8 cellular contexts compared by ENCODE assay signal in genomic region chr3:69052567-69052898, GRCh38. TPM values are rescaled to one million over a fixed set of nuclear protein-coding genes. Genes with fewer than 3 reads are reported as not detected.
DNase-seq lines count a peak whose midpoint lies in the region; ATAC-seq and TF ChIP-seq lines count a peak whose summit lies in the region.

No MANE protein-coding gene starts in this region.

- H3K4me2 ChIP-seq in smooth muscle cell = peak overlapping the region; percentile 95

- peaks cover 44% of the 10 kb centered on the region for H3K79me2 ChIP-seq in smooth muscle cell (ENCODE audit: low read depth)

- 34% methylated on average over 3 of the region's 3 CpGs for WGBS in smooth muscle cell (ENCODE audit: low lambda C conversion rate)

- no peaks in the 10 kb centered on the region for H3K36me3 Mint-ChIP-seq in glutamatergic neuron (ENCODE audit: unreplicated experiment)

- no peaks in the 10 kb centered on the region for H3K27me3 Mint-ChIP-seq in glutamatergic neuron (ENCODE audit: unreplicated experiment)

- peak overlapping the region; percentile 96 for H3K4me3 Mint-ChIP-seq in glutamatergic neuron (ENCODE audit: unreplicated experiment)

- peaks cover 8% of the 10 kb centered on the region for H3K4me1 Mint-ChIP-seq in glutamatergic neuron (ENCODE audit: low read depth, unreplicated experiment)

- DNase-seq in cardiac muscle cell (ENCODE audit: low read depth in 1 of 2, low spot score in 1 of 2) (no peak), cardiac septum (ENCODE audit: low spot score) (no peak), glutamatergic neuron (no peak), smooth muscle cell (lab: John Stamatoyannopoulos, UW; ENCODE audit: unreplicated experiment) (no peak), SW480 (ENCODE audit: low spot score) (no peak), NCI-H1417 treated with DMSO at 0.1 percent for 48 hours (lab: John Stamatoyannopoulos, UW) (no peak)

- H3K36me3 ChIP-seq in cardiac muscle cell (peaks cover 46% of the 10 kb centered on the region), smooth muscle cell (ENCODE audit: low read depth) (peaks cover 34% of the 10 kb centered on the region)

- H3K4me3 ChIP-seq in cardiac muscle cell = peak overlapping the region; percentile 89
- peak overlapping the region; percentile 94 for H3K4me3 ChIP-seq in smooth muscle cell

- peak overlapping the region; percentile 99 for H3K9ac ChIP-seq in smooth muscle cell (ENCODE audit: low read depth)

- peaks cover 30% of the 10 kb centered on the region for H3F3A ChIP-seq in smooth muscle cell (ENCODE audit: low read depth)

- intact Hi-C loops in cardiac septum (cut with DNase I) = loop anchor here (1.0 to 5.0 kb wide), 2 partner anchors 28 to 40 kb away; partner anchors contain the start of genes EOGT and UBA3

- H2AFZ ChIP-seq in smooth muscle cell (ENCODE audit: low read depth) = peak overlapping the region; percentile 86

- peak; percentile 3 for ATAC-seq in SK-N-SH treated with all-trans-retinoic acid at 6 μM for 48 hours
- ATAC-seq in HG03342 (IDR thresholded peaks at IDR 0.05; ENCODE audit: unreplicated experiment) = no peak

- H3K27ac ChIP-seq in cardiac muscle cell (peak overlapping the region; percentile 95), smooth muscle cell (ENCODE audit: low read depth) (peak overlapping the region; percentile 98)

- H3K27me3 ChIP-seq in cardiac muscle cell (no peaks in the 10 kb centered on the region), smooth muscle cell (ENCODE audit: low read depth) (no peaks in the 10 kb centered on the region)

- no peak for TF ChIP-seq CTCF in cardiac muscle cell (IDR thresholded peaks at IDR 0.05; ENCODE audit: low read depth, low read length)
- TF ChIP-seq CTCF in glutamatergic neuron (IDR thresholded peaks at IDR 0.05; ENCODE audit: partially characterized antibody, unreplicated experiment) = no peak
- TF ChIP-seq CTCF in smooth muscle cell (IDR thresholded peaks at IDR 0.05; ENCODE audit: borderline replicate concordance, insufficient read depth, poor library complexity, severe bottlenecking) = no peak

- H3K27ac Mint-ChIP-seq in glutamatergic neuron (ENCODE audit: unreplicated experiment) = peak overlapping the region; percentile 93

- H3K9me3 Mint-ChIP-seq in glutamatergic neuron (ENCODE audit: unreplicated experiment) = peaks cover 10% of the 10 kb centered on the region

- no peaks in the 10 kb centered on the region for H3K9me3 ChIP-seq in cardiac muscle cell (ENCODE audit: low read depth)
- H3K9me3 ChIP-seq in smooth muscle cell (replicated peaks; ENCODE audit: low read depth) = no peaks in the 10 kb centered on the region

- H3K4me1 ChIP-seq in cardiac muscle cell (ENCODE audit: low read depth) = peaks cover 8% of the 10 kb centered on the region
- peaks cover 13% of the 10 kb centered on the region for H3K4me1 ChIP-seq in smooth muscle cell (ENCODE audit: low read depth)

- H4K20me1 ChIP-seq in smooth muscle cell (ENCODE audit: low read depth) = peaks cover 38% of the 10 kb centered on the region

TF ChIP-seq in SK-N-SH treated with all-trans-retinoic acid at 6 μM for 48 hours, 23 proteins besides CTCF, POLR2A, EP300 and RAD21 (continues in another document):
- TF ChIP-seq OSR1 (CRISPR knock-in tag; IDR thresholded peaks at IDR 0.05) (no peak), TCF4 (CRISPR knock-in tag; IDR thresholded peaks at IDR 0.05; ENCODE audit: borderline replicate concordance) (no peak), ZNF565 (CRISPR knock-in tag; conservative IDR thresholded peaks at IDR 0.05; ENCODE audit: low read depth) (no peak), TOX (CRISPR knock-in tag; IDR thresholded peaks at IDR 0.05; ENCODE audit: borderline replicate concordance) (no peak), ZNF70 (CRISPR knock-in tag; IDR thresholded peaks at IDR 0.05) (no peak), ZFP30 (CRISPR knock-in tag; IDR thresholded peaks at IDR 0.05) (no peak), ISL1 (CRISPR knock-in tag; IDR thresholded peaks at IDR 0.05) (no peak), SNAI2 (CRISPR knock-in tag; IDR thresholded peaks at IDR 0.05) (no peak), PPARA (CRISPR knock-in tag; IDR thresholded peaks at IDR 0.05; ENCODE audit: borderline replicate concordance) (no peak), ARNTL (CRISPR knock-in tag; IDR thresholded peaks at IDR 0.05; ENCODE audit: borderline replicate concordance, low read depth) (no peak), GLIS3 (CRISPR knock-in tag; IDR thresholded peaks at IDR 0.05) (no peak), ESRRG (CRISPR knock-in tag; IDR thresholded peaks at IDR 0.05) (no peak)
- TF ChIP-seq, protein P1, sequence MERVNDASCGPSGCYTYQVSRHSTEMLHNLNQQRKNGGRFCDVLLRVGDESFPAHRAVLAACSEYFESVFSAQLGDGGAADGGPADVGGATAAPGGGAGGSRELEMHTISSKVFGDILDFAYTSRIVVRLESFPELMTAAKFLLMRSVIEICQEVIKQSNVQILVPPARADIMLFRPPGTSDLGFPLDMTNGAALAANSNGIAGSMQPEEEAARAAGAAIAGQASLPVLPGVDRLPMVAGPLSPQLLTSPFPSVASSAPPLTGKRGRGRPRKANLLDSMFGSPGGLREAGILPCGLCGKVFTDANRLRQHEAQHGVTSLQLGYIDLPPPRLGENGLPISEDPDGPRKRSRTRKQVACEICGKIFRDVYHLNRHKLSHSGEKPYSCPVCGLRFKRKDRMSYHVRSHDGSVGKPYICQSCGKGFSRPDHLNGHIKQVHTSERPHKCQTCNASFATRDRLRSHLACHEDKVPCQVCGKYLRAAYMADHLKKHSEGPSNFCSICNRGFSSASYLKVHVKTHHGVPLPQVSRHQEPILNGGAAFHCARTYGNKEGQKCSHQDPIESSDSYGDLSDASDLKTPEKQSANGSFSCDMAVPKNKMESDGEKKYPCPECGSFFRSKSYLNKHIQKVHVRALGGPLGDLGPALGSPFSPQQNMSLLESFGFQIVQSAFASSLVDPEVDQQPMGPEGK (CRISPR knock-in tag; IDR thresholded peaks at IDR 0.05; ENCODE audit: borderline replicate concordance) = no peak
- TF ChIP-seq, protein P2, sequence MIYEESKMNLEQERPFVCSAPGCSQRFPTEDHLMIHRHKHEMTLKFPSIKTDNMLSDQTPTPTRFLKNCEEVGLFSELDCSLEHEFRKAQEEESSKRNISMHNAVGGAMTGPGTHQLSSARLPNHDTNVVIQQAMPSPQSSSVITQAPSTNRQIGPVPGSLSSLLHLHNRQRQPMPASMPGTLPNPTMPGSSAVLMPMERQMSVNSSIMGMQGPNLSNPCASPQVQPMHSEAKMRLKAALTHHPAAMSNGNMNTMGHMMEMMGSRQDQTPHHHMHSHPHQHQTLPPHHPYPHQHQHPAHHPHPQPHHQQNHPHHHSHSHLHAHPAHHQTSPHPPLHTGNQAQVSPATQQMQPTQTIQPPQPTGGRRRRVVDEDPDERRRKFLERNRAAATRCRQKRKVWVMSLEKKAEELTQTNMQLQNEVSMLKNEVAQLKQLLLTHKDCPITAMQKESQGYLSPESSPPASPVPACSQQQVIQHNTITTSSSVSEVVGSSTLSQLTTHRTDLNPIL (CRISPR knock-in tag; IDR thresholded peaks at IDR 0.05; ENCODE audit: low read depth) = no peak
- TF ChIP-seq, protein P3, sequence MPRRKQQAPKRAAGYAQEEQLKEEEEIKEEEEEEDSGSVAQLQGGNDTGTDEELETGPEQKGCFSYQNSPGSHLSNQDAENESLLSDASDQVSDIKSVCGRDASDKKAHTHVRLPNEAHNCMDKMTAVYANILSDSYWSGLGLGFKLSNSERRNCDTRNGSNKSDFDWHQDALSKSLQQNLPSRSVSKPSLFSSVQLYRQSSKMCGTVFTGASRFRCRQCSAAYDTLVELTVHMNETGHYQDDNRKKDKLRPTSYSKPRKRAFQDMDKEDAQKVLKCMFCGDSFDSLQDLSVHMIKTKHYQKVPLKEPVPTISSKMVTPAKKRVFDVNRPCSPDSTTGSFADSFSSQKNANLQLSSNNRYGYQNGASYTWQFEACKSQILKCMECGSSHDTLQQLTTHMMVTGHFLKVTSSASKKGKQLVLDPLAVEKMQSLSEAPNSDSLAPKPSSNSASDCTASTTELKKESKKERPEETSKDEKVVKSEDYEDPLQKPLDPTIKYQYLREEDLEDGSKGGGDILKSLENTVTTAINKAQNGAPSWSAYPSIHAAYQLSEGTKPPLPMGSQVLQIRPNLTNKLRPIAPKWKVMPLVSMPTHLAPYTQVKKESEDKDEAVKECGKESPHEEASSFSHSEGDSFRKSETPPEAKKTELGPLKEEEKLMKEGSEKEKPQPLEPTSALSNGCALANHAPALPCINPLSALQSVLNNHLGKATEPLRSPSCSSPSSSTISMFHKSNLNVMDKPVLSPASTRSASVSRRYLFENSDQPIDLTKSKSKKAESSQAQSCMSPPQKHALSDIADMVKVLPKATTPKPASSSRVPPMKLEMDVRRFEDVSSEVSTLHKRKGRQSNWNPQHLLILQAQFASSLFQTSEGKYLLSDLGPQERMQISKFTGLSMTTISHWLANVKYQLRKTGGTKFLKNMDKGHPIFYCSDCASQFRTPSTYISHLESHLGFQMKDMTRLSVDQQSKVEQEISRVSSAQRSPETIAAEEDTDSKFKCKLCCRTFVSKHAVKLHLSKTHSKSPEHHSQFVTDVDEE (CRISPR knock-in tag; IDR thresholded peaks at IDR 0.05) = no peak

RNA-seq across cellular contexts. Expression of gene TMF1, which starts 0.4 kb away (rescaled TPM):
- 16.1 and 21.6 TPM in 2 replicates for total RNA-seq in cardiac muscle cell
- polyA plus RNA-seq in cardiac muscle cell = 18.4 and 24.1 TPM in 2 replicates
- total RNA-seq in cardiac septum = 22.8 TPM
- total RNA-seq in glutamatergic neuron (ENCODE audit: unreplicated experiment) = 18.8 TPM
- total RNA-seq in smooth muscle cell = 61.8 and 63.0 TPM in 2 replicates
- 28.9 and 33.4 TPM in 2 replicates for polyA plus RNA-seq in smooth muscle cell

RNA-seq across cellular contexts. Expression of gene UBA3, which starts 27.6 kb away (rescaled TPM):
- total RNA-seq in cardiac muscle cell (73.7 and 97.0 TPM in 2 replicates), cardiac septum (84.7 TPM), glutamatergic neuron (ENCODE audit: unreplicated experiment) (68.6 TPM), smooth muscle cell (71.2 and 102 TPM in 2 replicates)
- polyA plus RNA-seq in cardiac muscle cell (116 and 118 TPM in 2 replicates), smooth muscle cell (47.5 and 52.4 TPM in 2 replicates)

RNA-seq across cellular contexts. Expression of gene ARL6IP5, which starts 32.2 kb away (rescaled TPM):
- total RNA-seq in cardiac muscle cell = 83.2 and 174 TPM in 2 replicates
- polyA plus RNA-seq in cardiac muscle cell = 235 and 247 TPM in 2 replicates
- 167 TPM for total RNA-seq in cardiac septum
- 74.0 TPM for total RNA-seq in glutamatergic neuron (ENCODE audit: unreplicated experiment)
- total RNA-seq in smooth muscle cell = 80.9 and 83.9 TPM in 2 replicates
- 73.9 and 97.4 TPM in 2 replicates for polyA plus RNA-seq in smooth muscle cell

RNA-seq across cellular contexts. Expression of gene EOGT, which starts 39.0 kb away (rescaled TPM):
- total RNA-seq in cardiac muscle cell (10.1 and 16.9 TPM in 2 replicates), cardiac septum (44.0 TPM), glutamatergic neuron (ENCODE audit: unreplicated experiment) (17.2 TPM), smooth muscle cell (30.5 and 30.6 TPM in 2 replicates)
- polyA plus RNA-seq in cardiac muscle cell (11.3 and 13.3 TPM in 2 replicates), smooth muscle cell (21.2 and 22.7 TPM in 2 replicates)
